Comparison of ENCODE assay signal across 8 cellular contexts in genomic region chr6:125791820-125792165, GRCh38. TPM values are rescaled to one million over a fixed set of nuclear protein-coding genes. Genes with fewer than 3 reads are reported as not detected.
DNase-seq lines count a peak whose midpoint lies in the region; ATAC-seq and TF ChIP-seq lines count a peak whose summit lies in the region.

No MANE protein-coding gene starts in this region.

- BruUV-seq in mammary epithelial cell (replicated peaks; lab: Mats Ljungman, UMichigan), result no TSS peak

- H3K27ac ChIP-seq in ACC112 (ENCODE audit: low read depth, low read length), result peak overlapping the region; percentile 87
- H3K27ac ChIP-seq in HUES48 (ENCODE audit: low read depth, low read length), result no peak overlapping the region
- H3K27ac ChIP-seq in mammary epithelial cell (ENCODE audit: insufficient read depth, low read depth, low read length), result no peak overlapping the region
- peak overlapping the region; percentile 72 for H3K27ac ChIP-seq in muscle layer of duodenum (ENCODE audit: low read length)
- H3K27ac ChIP-seq in testis, result peak overlapping the region in 1 of 2 donors; percentile 98

- H2AFZ ChIP-seq in ACC112 (ENCODE audit: low read length, unreplicated experiment), result peak overlapping the region; percentile 26
- peak overlapping the region; percentile 95 for H2AFZ ChIP-seq in mammary epithelial cell (ENCODE audit: low read depth, low read length)

- H4K20me1 ChIP-seq in mammary epithelial cell (ENCODE audit: insufficient read depth, low read length), result no peaks in the 10 kb centered on the region

- dilution Hi-C loops in mammary epithelial cell (cut with HindIII; ENCODE audit: low sequenced_read_pairs), result loop anchor here (5.0 kb wide), 1 partner anchor 156 kb away; no protein-coding TSS in a partner anchor

- in situ Hi-C loops in mammary epithelial cell (cut with MboI; ENCODE audit: low sequenced_read_pairs in 2 of 2), result loop anchor here in 1 of 2 donors (25.0 kb wide), 1 partner anchor 629 kb away; the partner anchor contains the start of gene TPD52L1

- H3K4me2 ChIP-seq in mammary epithelial cell (ENCODE audit: insufficient read depth, low read depth, low read length), result peak overlapping the region; percentile 96

- ATAC-seq in GM18498 (IDR thresholded peaks at IDR 0.05; ENCODE audit: unreplicated experiment), result no peak

- intact Hi-C loops in mammary epithelial cell (cut with micrococcal nuclease), result loop anchor here (1.0 to 5.0 kb wide), 4 partner anchors 10 to 183 kb away; no protein-coding TSS in a partner anchor
- intact Hi-C loops in testis (cut with DNase I; ENCODE audit: low total_unique reads), result loop anchor here (5.0 kb wide), 1 partner anchor 166 kb away; the partner anchor contains the start of gene HINT3

- H3K27me3 ChIP-seq in ACC112 (ENCODE audit: insufficient read depth, low read length), result no peaks in the 10 kb centered on the region
- peaks cover 6% of the 10 kb centered on the region; the same call in 1 of the 2 replicates for H3K27me3 ChIP-seq in HUES48 (ENCODE audit: control insufficient read depth, insufficient read depth, low read length)
- H3K27me3 ChIP-seq in mammary epithelial cell (ENCODE audit: insufficient read depth, low read length), result no peaks in the 10 kb centered on the region
- H3K27me3 ChIP-seq in muscle layer of duodenum (ENCODE audit: low read depth, low read length), result no peaks in the 10 kb centered on the region
- no peaks in the 10 kb centered on the region for H3K27me3 ChIP-seq in testis

- H3K9me3 ChIP-seq in HUES48 (ENCODE audit: control insufficient read depth, insufficient read depth, low read length), result no peaks in the 10 kb centered on the region
- no peaks in the 10 kb centered on the region for H3K9me3 ChIP-seq in mammary epithelial cell (replicated peaks; ENCODE audit: insufficient read depth, low read length)
- H3K9me3 ChIP-seq in muscle layer of duodenum (ENCODE audit: control insufficient read depth in 1 of 2, low read length in 2 of 2), result no peaks in the 10 kb centered on the region
- H3K9me3 ChIP-seq in testis, result no peaks in the 10 kb centered on the region

- no peak for DNase-seq in mammary epithelial cell
- no peak for DNase-seq in C1 segment of cervical spinal cord (lab: John Stamatoyannopoulos, UW)
- no peak for DNase-seq in NCI-H1092 (lab: John Stamatoyannopoulos, UW)
- no peak for DNase-seq in testis

- H3K79me2 ChIP-seq in ACC112 (ENCODE audit: control insufficient read depth, insufficient read depth, low read length, unreplicated experiment) (peaks cover 53% of the 10 kb centered on the region), mammary epithelial cell (ENCODE audit: insufficient read depth, low read length) (peaks cover 43% of the 10 kb centered on the region)

- H3K4me1 ChIP-seq in ACC112 (ENCODE audit: control insufficient read depth, insufficient read depth, low read length, unreplicated experiment) (peaks cover 58% of the 10 kb centered on the region), HUES48 (ENCODE audit: control insufficient read depth, insufficient read depth, low read length) (peaks cover 18% of the 10 kb centered on the region), mammary epithelial cell (ENCODE audit: insufficient read depth, low read length) (peaks cover 39% of the 10 kb centered on the region), muscle layer of duodenum (ENCODE audit: control insufficient read depth in 1 of 2, insufficient read depth in 2 of 2, low read length in 2 of 2) (peaks cover 24 to 31% of the 10 kb centered on the region in 2 donors), testis (peaks cover 18% of the 10 kb centered on the region)

- CTCF ChIA-PET in mammary epithelial cell (lab: Charles Lee; ENCODE audit: low non-redundant PET), result no interaction called here

- H3K36me3 ChIP-seq in ACC112 (ENCODE audit: insufficient read depth, low read length), result peaks cover 1% of the 10 kb centered on the region; the same call in 1 of the 2 replicates
- H3K36me3 ChIP-seq in HUES48 (ENCODE audit: control insufficient read depth, insufficient read depth, low read length), result no peaks in the 10 kb centered on the region
- no peaks in the 10 kb centered on the region for H3K36me3 ChIP-seq in mammary epithelial cell (ENCODE audit: insufficient read depth, low read length)
- H3K36me3 ChIP-seq in muscle layer of duodenum (ENCODE audit: control insufficient read depth in 1 of 2, insufficient read depth in 2 of 2, low read length in 2 of 2), result no peaks in the 10 kb centered on the region
- H3K36me3 ChIP-seq in testis (ENCODE audit: low read depth, missing control alignments), result no peaks in the 10 kb centered on the region

- H3K4me3 ChIP-seq in ACC112 (ENCODE audit: low read depth, low read length), result peak overlapping the region; percentile 93
- H3K4me3 ChIP-seq in HUES48 (ENCODE audit: low read depth, low read length), result peak overlapping the region; percentile 87
- H3K4me3 ChIP-seq in mammary epithelial cell (replicated peaks in 1 of 3; ENCODE audit: insufficient read depth in 1 of 3, low read depth in 2 of 3, low read length in 3 of 3), result peak overlapping the region; percentile 74 to 92 (median 75)
- H3K4me3 ChIP-seq in muscle layer of duodenum (ENCODE audit: low read depth in 1 of 2, low read length in 2 of 2), result peak overlapping the region; percentile 77 to 95
- peak overlapping the region in 1 of 2 donors; percentile 95 for H3K4me3 ChIP-seq in testis

- no peak for TF ChIP-seq POLR2A in testis (IDR thresholded peaks at IDR 0.05)

- TF ChIP-seq CTCF in mammary epithelial cell (conservative IDR thresholded peaks at IDR 0.05 in 1 of 2, IDR thresholded peaks at IDR 0.05 in 1 of 2; ENCODE audit: extremely low read depth in 1 of 2, insufficient read depth in 1 of 2, low read depth in 1 of 2, low read length in 2 of 2), result peak in 1 of 2 donors; percentile 75
- peak in 1 of 3 experiments; percentile 1 for TF ChIP-seq CTCF in testis (IDR thresholded peaks at IDR 0.05)

- H3K9ac ChIP-seq in HUES48 (ENCODE audit: low read depth, low read length) (no peak overlapping the region), mammary epithelial cell (ENCODE audit: insufficient read depth, low read length) (no peak overlapping the region)

RNA-seq across cellular contexts. Expression of gene NCOA7, which starts 1.0 kb away (rescaled TPM):
- total RNA-seq in mammary epithelial cell, result 10 to 100 TPM; 29.0 to 29.1 TPM
- 10.5 TPM for polyA plus RNA-seq in mammary epithelial cell
- polyA minus RNA-seq in mammary epithelial cell, result 55.3 TPM
- 10 to 100 TPM; 18.9 to 26.7 TPM for total RNA-seq in testis
- polyA plus RNA-seq in testis (ENCODE audit: insufficient read depth, low read depth, low replicate concordance), result 7.5 TPM

RNA-seq across cellular contexts. Expression of gene HEY2, which starts 42.4 kb away (rescaled TPM):
- total RNA-seq in mammary epithelial cell (under 1 TPM in 1 of 2 donors, not detected in 1; 0.17 TPM), testis (1 to 10 TPM; 7.3 to 8.7 TPM)
- polyA plus RNA-seq in mammary epithelial cell (not detected), testis (ENCODE audit: insufficient read depth, low read depth, low replicate concordance) (12.3 TPM)
- not detected for polyA minus RNA-seq in mammary epithelial cell

Comparison
In these comparisons a context has a peak if more than half of its experiments do, and no peak if none do; other contexts are left out.
1. H3K27ac ChIP-seq: peak in ACC112 (single experiment) and muscle layer of duodenum (single experiment); none in HUES48 (single experiment) and mammary epithelial cell (single experiment).
2. RNA of gene HEY2, which starts 42.4 kb away (total RNA-seq): 7.3 to 8.7 TPM in testis; 0.17 TPM in mammary epithelial cell; every median in the first group is over 4 times any median in the second.